In genomic region chr3:42673082-42673481, GRCh38 we compare ENCODE assay signal across 28 cellular contexts. TPM values are rescaled to one million over a fixed set of nuclear protein-coding genes. Genes with fewer than 3 reads are reported as not detected.
"Had no signal": no experiment of that assay in that cellular context is flagged by ENCODE, and none has a peak within 500 bp of the region (broad histone marks: within the 10 kb centered on the region; RNA-seq: fewer than 3 reads in every experiment).

No MANE protein-coding gene starts in this region.

- H3K27ac Mint-ChIP-seq: activated naive CD8-positive, alpha-beta T cell; activated T-cell treated with anti-CD3 and anti-CD28 coated beads, Interleukin-2, amount 50 U/mL, for 72 hours; activated T-helper 2 cell treated with anti-CD3 and anti-CD28 coated beads, Interferon-gamma antibody, Interleukin-2, Interleukin-4, amounts not matched to agents 10 μg/mL and 5 μg/mL and 100 μg/mL, durations not matched to agents 14 hours and 24 hours and 36 hours; brain; T-cell had no signal

- H3K9me3 ChIP-seq: MG63 had no signal

- DNase-seq: activated CD4-positive, alpha-beta T cell treated with anti-CD3 and anti-CD28 coated beads for 4 hours; activated naive CD4-positive, alpha-beta T cell; activated T-cell treated with anti-CD3 and anti-CD28 coated beads for 4 hours; activated T-cell treated with anti-CD3 and anti-CD28 coated beads, Interleukin-2, amount 50 U/mL, for 72 hours; amygdala; MG63; NCI-H1092 treated with DMSO at 0.1 percent for 48 hours; NCI-H1417 treated with DMSO at 0.1 percent for 48 hours; NCI-H1694; NCI-H2029; NCI-H2107; NCI-H2171 treated with DMSO at 0.1 percent for 48 hours; NCI-H226; NCI-H526 treated with DMSO at 0.1 percent for 48 hours; NCI-H82; RPMI8226; T-cell had no signal

- H3K36me3 Mint-ChIP-seq: brain had no signal

- H3K27me3 Mint-ChIP-seq: T-cell had no signal

- H3K4me1 Mint-ChIP-seq: T-cell had no signal

- ATAC-seq: activated CD4-positive, CD25-positive, alpha-beta regulatory T cell treated with anti-CD3 and anti-CD28 coated beads, Interleukin-2, amount 50 U/mL, for 24 hours; activated T-cell treated with anti-CD3 and anti-CD28 coated beads, Interleukin-2, amount 50 U/mL, for 72 hours; Panc1; Right ventricle myocardium inferior; T-cell had no signal

- H3K27me3 ChIP-seq: MG63 had no signal

- H3K36me3 ChIP-seq: MG63 had no signal

- H3K27ac ChIP-seq: SK-N-MC, VCaP had no signal

- H3K4me3 Mint-ChIP-seq: activated naive CD8-positive, alpha-beta T cell; activated T-cell treated with anti-CD3 and anti-CD28 coated beads, Interleukin-2, amount 50 U/mL, for 72 hours; brain; T-cell had no signal

- H3K4me3 ChIP-seq: MG63, SK-N-MC had no signal

RNA-seq across cellular contexts. Expression of gene KLHL40, which starts 12.3 kb away (rescaled TPM):
- total RNA-seq: activated T-cell treated with anti-CD3 and anti-CD28 coated beads, Interleukin-2, amount 50 U/mL, for 72 hours; activated T-helper 2 cell treated with anti-CD3 and anti-CD28 coated beads, Interferon-gamma antibody, Interleukin-2, Interleukin-4, amounts not matched to agents 10 μg/mL and 5 μg/mL and 100 μg/mL, durations not matched to agents 14 hours and 24 hours and 36 hours; astrocyte; NCI-H460; Right ventricle myocardium inferior; T-cell; T-helper 2 cell treated with Interferon-gamma antibody and Interleukin-4, amounts not matched to agents 100 ng/mL and 5 ng/mL, for 36 hours had no signal

RNA-seq across cellular contexts. Expression of gene HHATL, which starts 29.5 kb away (rescaled TPM):
- total RNA-seq: activated T-cell treated with anti-CD3 and anti-CD28 coated beads, Interleukin-2, amount 50 U/mL, for 72 hours; activated T-helper 2 cell treated with anti-CD3 and anti-CD28 coated beads, Interferon-gamma antibody, Interleukin-2, Interleukin-4, amounts not matched to agents 10 μg/mL and 5 μg/mL and 100 μg/mL, durations not matched to agents 14 hours and 24 hours and 36 hours; astrocyte; NCI-H460; T-cell; T-helper 2 cell treated with Interferon-gamma antibody and Interleukin-4, amounts not matched to agents 100 ng/mL and 5 ng/mL, for 36 hours had no signal
